ENCODE assay signal across 8 cellular contexts in the genomic region with DNA sequence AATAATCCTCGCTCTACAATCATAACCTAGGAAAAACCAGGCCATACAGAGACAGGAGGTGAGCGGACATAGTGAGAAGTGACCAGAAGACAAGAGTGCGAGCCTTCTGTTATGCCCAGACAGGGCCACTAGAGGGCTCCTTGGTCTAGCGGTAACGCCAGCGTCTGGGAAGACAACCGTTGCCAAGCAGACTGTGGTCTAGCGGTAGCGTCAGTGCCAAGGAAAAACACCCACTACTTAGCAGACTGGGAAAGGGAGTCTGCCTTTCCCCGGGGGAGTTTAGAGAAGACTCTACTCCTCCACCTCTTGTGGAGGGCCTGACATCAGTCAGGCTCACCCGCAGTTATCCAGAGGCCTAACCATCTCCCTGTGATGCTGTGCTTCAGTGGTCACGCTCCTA. TPM values are rescaled to one million over a fixed set of nuclear protein-coding genes. Genes with fewer than 3 reads are reported as not detected.
DNase-seq lines count a peak whose midpoint lies in the region; ATAC-seq, FAIRE-seq and TF ChIP-seq lines count a peak whose summit lies in the region.
"Not testable (repeated sequence)": the region's sequence is repeated elsewhere in the genome, so short reads cannot be mapped to it uniquely, and the experiment has no call there.

No MANE protein-coding gene starts in this region.

- WGBS in H9 (ENCODE audit: extremely low coverage, insufficient read length, low lambda C conversion rate), result no CpG with 5 or more reads among the region's 12 CpGs

- not testable (repeated sequence) for H3K14ac ChIP-seq in H9 (ENCODE audit: insufficient read depth, low read length)

- not testable (repeated sequence) for H3K4me2 ChIP-seq in H9 (ENCODE audit: insufficient read depth, insufficient read length, low read length); astrocyte (ENCODE audit: low read length)

- not testable (repeated sequence) for H3K27me3 ChIP-seq in BJ (ENCODE audit: control insufficient read depth, insufficient read depth, low read length); H9 (ENCODE audit: insufficient read depth, low read length); astrocyte (ENCODE audit: insufficient read depth, low read length)

- H3K36me3 Mint-ChIP-seq in H9 (ENCODE audit: insufficient read depth in 1 of 3, low read depth in 3 of 3), result peaks cover 15 to 24% (median 20%) of the 10 kb centered on the region in 3 experiments
- not testable (repeated sequence) for H3K36me3 Mint-ChIP-seq in astrocyte (ENCODE audit: low read depth, unreplicated experiment)
- peaks cover 0 to 24% (median 4%) of the 10 kb centered on the region in 3 donors for H3K36me3 Mint-ChIP-seq in naive thymus-derived CD8-positive, alpha-beta T cell

- H4K91ac ChIP-seq in H9 (ENCODE audit: insufficient read length, low read depth, low read length), result not testable (repeated sequence)

- not testable (repeated sequence) for H3T11ph ChIP-seq in H9 (ENCODE audit: low read length)

- H3K9ac ChIP-seq in H9 (ENCODE audit: extremely low read depth, insufficient read length, low read length); astrocyte (ENCODE audit: low read length): not testable (repeated sequence)

- not testable (repeated sequence) for H3K4me3 Mint-ChIP-seq in H9; astrocyte (ENCODE audit: unreplicated experiment); naive thymus-derived CD8-positive, alpha-beta T cell

- not testable (repeated sequence) for FAIRE-seq in astrocyte (lab: Jason Lieb, UNC)

- not testable (repeated sequence) for H2BK15ac ChIP-seq in H9 (ENCODE audit: low read depth, low read length)

- DNase-seq in BJ (ENCODE audit: low read depth), result peak; percentile 3
- DNase-seq in H9, result peak; percentile 47
- DNase-seq in NK-92 treated with Interleukin-12 subunit alpha and Interleukin-12 subunit beta, amount 100 ng/mL, for 24 hours (lab: John Stamatoyannopoulos, UW), result peak; percentile 13
- DNase-seq in activated CD4-positive, alpha-beta T cell treated with anti-CD3 and anti-CD28 coated beads for 4 hours, result peak; percentile 14 to 21
- peak; percentile 59 for DNase-seq in astrocyte (ENCODE audit: low read depth)
- peak; percentile 8 for DNase-seq in glomerular visceral epithelial cell (ENCODE audit: extremely low spot score)
- peak in 6 of 10 donors; percentile 20 to 41 (median 26) for DNase-seq in naive thymus-derived CD8-positive, alpha-beta T cell
- DNase-seq in stimulated activated CD8-positive, alpha-beta memory T cell treated with anti-CD3 and anti-CD28 coated beads, Interleukin-12 subunit alpha, Interleukin-12 subunit beta, amount 100 ng/mL, for 1 hour (ENCODE audit: low read depth), result peak; percentile 7

- not testable (repeated sequence) for H2AFZ ChIP-seq in H9 (ENCODE audit: low read length); astrocyte (ENCODE audit: low read depth, low read length)

- not testable (repeated sequence) for H3K4ac ChIP-seq in H9 (ENCODE audit: low read depth, low read length)

- not testable (repeated sequence) for H2BK20ac ChIP-seq in H9 (ENCODE audit: low read depth, low read length, poor library complexity, severe bottlenecking)

- H4K20me1 ChIP-seq in H9 (ENCODE audit: control insufficient read depth, insufficient read depth, insufficient read length); astrocyte (ENCODE audit: insufficient read depth, low read length): not testable (repeated sequence)

- not testable (repeated sequence) for H2BK120ac ChIP-seq in H9 (ENCODE audit: low read depth, low read length, poor library complexity, severe bottlenecking)

- not testable (repeated sequence) for H3K23ac ChIP-seq in H9 (ENCODE audit: insufficient read length, low read depth, low read length)

- not testable (repeated sequence) for H3K18ac ChIP-seq in H9 (ENCODE audit: insufficient read length, low read depth, low read length)

- H2BK5ac ChIP-seq in H9 (ENCODE audit: insufficient read length, low read length), result not testable (repeated sequence)

- not testable (repeated sequence) for H3K27me3 Mint-ChIP-seq in H9 (ENCODE audit: low read depth); astrocyte (ENCODE audit: low read depth, unreplicated experiment)
- peaks cover 0 to 17% (median 4%) of the 10 kb centered on the region in 5 donors for H3K27me3 Mint-ChIP-seq in naive thymus-derived CD8-positive, alpha-beta T cell

- not testable (repeated sequence) for H4K8ac ChIP-seq in H9 (replicated peaks; ENCODE audit: insufficient read length, low read depth, low read length)

- H4K5ac ChIP-seq in H9 (ENCODE audit: insufficient read length, low read depth, low read length), result not testable (repeated sequence)

- not testable (repeated sequence) for H3K27ac ChIP-seq in H9 (ENCODE audit: insufficient read length, low read depth, low read length); astrocyte (ENCODE audit: low read depth, low read length)

- H3K79me2 ChIP-seq in H9 (ENCODE audit: insufficient read depth, low read length); astrocyte (ENCODE audit: insufficient read depth, low read length): not testable (repeated sequence)

- CTCF ChIA-PET in BJ (lab: Yijun Ruan, JAX), result interaction anchor here (0.7 to 3.3 kb wide), 8 partner anchors 9 to 178 kb away, joined by 3 to 10 read pairs (median 4); no protein-coding TSS in a partner anchor

- H3K4me1 Mint-ChIP-seq in H9; astrocyte (ENCODE audit: low read depth, unreplicated experiment); naive thymus-derived CD8-positive, alpha-beta T cell: not testable (repeated sequence)

- POLR2A ChIA-PET in BJ (lab: Charles Lee), result not testable (repeated sequence)
- POLR2A ChIA-PET in naive thymus-derived CD8-positive, alpha-beta T cell (lab: Charles Lee), result interaction anchor here (0.6 kb wide), 1 partner anchor 186 kb away, joined by 3 read pairs; no protein-coding TSS in a partner anchor

- H3K4me1 ChIP-seq in H9 (ENCODE audit: insufficient read depth, low read length); astrocyte (ENCODE audit: insufficient read depth, low read length): not testable (repeated sequence)

- not testable (repeated sequence) for H3K9me3 ChIP-seq in H9 (ENCODE audit: control insufficient read depth, low read depth, low read length); astrocyte (ENCODE audit: insufficient read depth, low read depth, low read length)

- not testable (repeated sequence) for H2BK12ac ChIP-seq in H9 (ENCODE audit: insufficient read length, low read depth, low read length)

- not testable (repeated sequence) for H3K56ac ChIP-seq in H9 (ENCODE audit: insufficient read length, low read depth, low read length)

- H3K27ac Mint-ChIP-seq in H9; astrocyte (ENCODE audit: unreplicated experiment): not testable (repeated sequence)
- peak overlapping the region in 1 of 10 donors; percentile 11 for H3K27ac Mint-ChIP-seq in naive thymus-derived CD8-positive, alpha-beta T cell

- not testable (repeated sequence) for H3K4me3 ChIP-seq in BJ (ENCODE audit: low read depth, low read length); astrocyte (ENCODE audit: insufficient read depth, low read depth, low read length)

- H3K23me2 ChIP-seq in H9 (ENCODE audit: insufficient read length, low read depth, low read length, poor library complexity, severe bottlenecking), result not testable (repeated sequence)

- H2AK5ac ChIP-seq in H9 (ENCODE audit: insufficient read length, low read length), result not testable (repeated sequence)

- TF ChIP-seq CTCF in BJ (IDR thresholded peaks at IDR 0.05; ENCODE audit: insufficient read depth, low read depth, low read length), result peak; percentile 46
- TF ChIP-seq CTCF in H9 (conservative IDR thresholded peaks at IDR 0.05), result peak; percentile 89
- TF ChIP-seq CTCF in astrocyte (IDR thresholded peaks at IDR 0.05; ENCODE audit: insufficient read depth, low read depth, low read length), result not testable (repeated sequence)

- not testable (repeated sequence) for H3K36me3 ChIP-seq in BJ (ENCODE audit: control insufficient read depth, insufficient read depth, low read length); astrocyte (ENCODE audit: insufficient read depth, low read length)

- H3K9me3 Mint-ChIP-seq in H9 (peaks cover 61 to 68% of the 10 kb centered on the region in 2 experiments), astrocyte (ENCODE audit: unreplicated experiment) (peaks cover 28% of the 10 kb centered on the region)
- H3K9me3 Mint-ChIP-seq in naive thymus-derived CD8-positive, alpha-beta T cell, result peaks cover 5 to 47% (median 16%) of the 10 kb centered on the region in 9 donors

- not testable (repeated sequence) for ATAC-seq in naive thymus-derived CD8-positive, alpha-beta T cell

- not testable (repeated sequence) for H3K79me1 ChIP-seq in H9 (ENCODE audit: insufficient read depth, low read depth, low read length, poor library complexity, severe bottlenecking)

RNA-seq across cellular contexts. Expression of gene SLC6A16, which starts 58.6 kb away (rescaled TPM):
- 0.42 and 0.58 TPM in 2 replicates for polyA plus RNA-seq in BJ (2011; rRNA removed)
- 0.28 and 1.3 TPM in 2 replicates for polyA minus RNA-seq in BJ (2011; rRNA and poly(A)+ RNA removed)
- 2.9 and 3.2 TPM in 2 replicates for total RNA-seq in H9 (2021)
- 2.8 and 4.6 TPM in 2 replicates for total RNA-seq in astrocyte
- 1 to 10 TPM; 6.0 to 6.9 TPM for total RNA-seq in naive thymus-derived CD8-positive, alpha-beta T cell
- polyA plus RNA-seq in naive thymus-derived CD8-positive, alpha-beta T cell, result 1 to 10 TPM in 2 of 3 donors, under 1 TPM in 1; 0.97 to 1.5 (median 1.4) TPM

Comparison
In these comparisons a context has a peak if more than half of its experiments do, and no peak if none do; other contexts are left out.
1. DNase-seq: peak in every context shown above with its lines; median percentile 59 in astrocyte; 47 in H9; 26 in naive thymus-derived CD8-positive, alpha-beta T cell; 18 in activated CD4-positive, alpha-beta T cell treated with anti-CD3 and anti-CD28 coated beads for 4 hours; 13 in NK-92 treated with Interleukin-12 subunit alpha and Interleukin-12 subunit beta, amount 100 ng/mL, for 24 hours; 8 in glomerular visceral epithelial cell; 7 in stimulated activated CD8-positive, alpha-beta memory T cell treated with anti-CD3 and anti-CD28 coated beads, Interleukin-12 subunit alpha, Interleukin-12 subunit beta, amount 100 ng/mL, for 1 hour; 3 in BJ.